In the genomic region with DNA sequence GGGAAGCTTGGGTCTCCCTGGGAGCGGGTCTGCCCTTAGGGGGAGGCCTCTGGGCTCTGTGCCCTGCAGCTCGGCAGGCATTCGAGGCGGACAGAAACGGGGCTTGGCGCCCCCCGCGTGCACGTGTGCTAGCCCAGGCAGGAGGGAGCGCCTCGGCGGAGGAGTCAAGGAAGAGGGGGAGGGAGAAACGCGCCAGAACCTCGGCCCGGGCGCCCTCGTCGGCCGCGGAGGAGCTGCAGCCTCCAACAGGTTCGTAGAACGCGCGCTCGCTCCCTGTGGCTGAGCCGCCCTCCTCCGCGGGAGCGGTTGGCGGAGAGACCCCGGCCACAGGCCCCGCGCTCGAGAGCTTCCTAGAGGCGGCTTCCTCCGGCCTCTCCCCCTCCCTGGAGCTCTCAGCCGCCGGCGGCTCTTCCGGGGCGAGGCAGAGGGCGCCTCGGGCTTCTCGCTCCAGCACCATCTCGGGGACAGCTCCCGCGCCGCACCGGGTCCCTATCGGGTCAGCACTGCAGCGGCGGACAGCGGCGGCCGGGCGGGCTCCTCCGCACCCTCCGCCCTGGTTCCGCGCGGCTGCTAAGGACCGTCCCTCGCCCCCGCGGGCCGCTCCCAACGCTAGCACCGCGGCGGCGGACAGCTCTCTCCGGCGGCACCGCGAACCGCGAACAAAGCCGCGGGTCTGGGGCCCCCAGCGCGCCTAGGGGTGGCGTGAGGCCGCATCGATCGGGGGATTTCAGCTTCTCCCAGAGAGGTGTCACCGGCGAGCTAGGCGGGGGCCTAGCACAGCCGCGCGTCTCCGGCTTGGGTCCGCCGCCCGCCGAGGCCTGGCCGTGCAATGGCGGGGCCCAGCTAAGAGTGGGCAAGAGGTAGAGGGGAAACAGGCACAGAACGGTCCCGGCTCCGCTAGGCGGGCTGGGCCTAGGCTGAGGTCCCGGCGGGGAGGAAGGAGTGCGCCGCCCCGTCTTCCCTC, we compare ENCODE assay signal across 1 cellular context.
TF ChIP-seq lines count a peak whose summit lies in the region.

No MANE protein-coding gene starts in this region.

TF ChIP-seq in HepG2, 621 proteins besides CTCF, POLR2A, EP300 and RAD21 (continued from another document and continues in another):
- TF ChIP-seq, protein P1, sequence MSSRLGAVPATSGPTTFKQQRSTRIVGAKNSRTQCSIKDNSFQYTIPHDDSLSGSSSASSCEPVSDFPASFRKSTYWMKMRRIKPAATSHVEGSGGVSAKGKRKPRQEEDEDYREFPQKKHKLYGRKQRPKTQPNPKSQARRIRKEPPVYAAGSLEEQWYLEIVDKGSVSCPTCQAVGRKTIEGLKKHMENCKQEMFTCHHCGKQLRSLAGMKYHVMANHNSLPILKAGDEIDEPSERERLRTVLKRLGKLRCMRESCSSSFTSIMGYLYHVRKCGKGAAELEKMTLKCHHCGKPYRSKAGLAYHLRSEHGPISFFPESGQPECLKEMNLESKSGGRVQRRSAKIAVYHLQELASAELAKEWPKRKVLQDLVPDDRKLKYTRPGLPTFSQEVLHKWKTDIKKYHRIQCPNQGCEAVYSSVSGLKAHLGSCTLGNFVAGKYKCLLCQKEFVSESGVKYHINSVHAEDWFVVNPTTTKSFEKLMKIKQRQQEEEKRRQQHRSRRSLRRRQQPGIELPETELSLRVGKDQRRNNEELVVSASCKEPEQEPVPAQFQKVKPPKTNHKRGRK (CRISPR knock-in tag; IDR thresholded peaks at IDR 0.05): peak; percentile 73; the same call in 1 of the 2 replicates
- peak; percentile 99 for TF ChIP-seq ZNF720 (CRISPR knock-in tag; IDR thresholded peaks at IDR 0.05)
- TF ChIP-seq GTF3A (CRISPR knock-in tag; conservative IDR thresholded peaks at IDR 0.05): peak; percentile 90; the same call in 1 of the 2 replicates
- no peak for TF ChIP-seq SRF (IDR thresholded peaks at IDR 0.05; ENCODE audit: low read depth, low read length)
- TF ChIP-seq NCOA1 (CRISPR knock-in tag; IDR thresholded peaks at IDR 0.05): peak; percentile 99
- TF ChIP-seq BRD4 (CRISPR knock-in tag; IDR thresholded peaks at IDR 0.05): peak; percentile 73
- TF ChIP-seq PRMT3 (CRISPR knock-in tag; IDR thresholded peaks at IDR 0.05; ENCODE audit: borderline replicate concordance, low read depth): peak; percentile 100
- TF ChIP-seq ATF1 (CRISPR knock-in tag; IDR thresholded peaks at IDR 0.05): no peak
- TF ChIP-seq MYC (CRISPR knock-in tag; IDR thresholded peaks at IDR 0.05; ENCODE audit: borderline replicate concordance): peak; percentile 97
- peak; percentile 96 for TF ChIP-seq MEF2D (CRISPR knock-in tag; IDR thresholded peaks at IDR 0.05)
- TF ChIP-seq SSRP1 (CRISPR knock-in tag; IDR thresholded peaks at IDR 0.05): peak; percentile 87; the same call in 1 of the 2 replicates
- TF ChIP-seq, protein P2, sequence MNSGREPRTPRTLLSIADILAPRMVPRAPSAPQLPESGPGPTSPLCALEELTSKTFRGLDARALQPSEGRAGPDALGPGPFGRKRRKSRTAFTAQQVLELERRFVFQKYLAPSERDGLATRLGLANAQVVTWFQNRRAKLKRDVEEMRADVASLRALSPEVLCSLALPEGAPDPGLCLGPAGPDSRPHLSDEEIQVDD (CRISPR knock-in tag; IDR thresholded peaks at IDR 0.05; ENCODE audit: borderline replicate concordance): peak; percentile 100
- peak; percentile 100 for TF ChIP-seq ZSCAN31 (CRISPR knock-in tag; IDR thresholded peaks at IDR 0.05; ENCODE audit: low read depth)
- TF ChIP-seq BCL6 (CRISPR knock-in tag; IDR thresholded peaks at IDR 0.05): peak; percentile 94
- TF ChIP-seq ZFP36 (IDR thresholded peaks at IDR 0.05; ENCODE audit: borderline replicate concordance, low read depth, low read length, partially characterized antibody): no peak
- TF ChIP-seq ISX (CRISPR knock-in tag; conservative IDR thresholded peaks at IDR 0.05): peak; percentile 100
- TF ChIP-seq YY1 (IDR thresholded peaks at IDR 0.05; ENCODE audit: insufficient read depth, insufficient replicate concordance, low read depth, low read length): peak; percentile 48
- TF ChIP-seq, protein P3, sequence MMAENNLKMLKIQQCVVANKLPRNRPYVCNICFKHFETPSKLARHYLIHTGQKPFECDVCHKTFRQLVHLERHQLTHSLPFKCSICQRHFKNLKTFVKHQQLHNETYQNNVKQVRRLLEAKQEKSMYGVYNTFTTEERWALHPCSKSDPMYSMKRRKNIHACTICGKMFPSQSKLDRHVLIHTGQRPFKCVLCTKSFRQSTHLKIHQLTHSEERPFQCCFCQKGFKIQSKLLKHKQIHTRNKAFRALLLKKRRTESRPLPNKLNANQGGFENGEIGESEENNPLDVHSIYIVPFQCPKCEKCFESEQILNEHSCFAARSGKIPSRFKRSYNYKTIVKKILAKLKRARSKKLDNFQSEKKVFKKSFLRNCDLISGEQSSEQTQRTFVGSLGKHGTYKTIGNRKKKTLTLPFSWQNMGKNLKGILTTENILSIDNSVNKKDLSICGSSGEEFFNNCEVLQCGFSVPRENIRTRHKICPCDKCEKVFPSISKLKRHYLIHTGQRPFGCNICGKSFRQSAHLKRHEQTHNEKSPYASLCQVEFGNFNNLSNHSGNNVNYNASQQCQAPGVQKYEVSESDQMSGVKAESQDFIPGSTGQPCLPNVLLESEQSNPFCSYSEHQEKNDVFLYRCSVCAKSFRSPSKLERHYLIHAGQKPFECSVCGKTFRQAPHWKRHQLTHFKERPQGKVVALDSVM (CRISPR knock-in tag; IDR thresholded peaks at IDR 0.05): peak; percentile 90
- peak; percentile 100 for TF ChIP-seq ZNF446 (CRISPR knock-in tag; IDR thresholded peaks at IDR 0.05)
- TF ChIP-seq JUN (CRISPR knock-in tag; IDR thresholded peaks at IDR 0.05): peak; percentile 94
- TF ChIP-seq, protein P4, sequence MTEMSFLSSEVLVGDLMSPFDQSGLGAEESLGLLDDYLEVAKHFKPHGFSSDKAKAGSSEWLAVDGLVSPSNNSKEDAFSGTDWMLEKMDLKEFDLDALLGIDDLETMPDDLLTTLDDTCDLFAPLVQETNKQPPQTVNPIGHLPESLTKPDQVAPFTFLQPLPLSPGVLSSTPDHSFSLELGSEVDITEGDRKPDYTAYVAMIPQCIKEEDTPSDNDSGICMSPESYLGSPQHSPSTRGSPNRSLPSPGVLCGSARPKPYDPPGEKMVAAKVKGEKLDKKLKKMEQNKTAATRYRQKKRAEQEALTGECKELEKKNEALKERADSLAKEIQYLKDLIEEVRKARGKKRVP (CRISPR knock-in tag; IDR thresholded peaks at IDR 0.05): peak in 1 of 2 experiments; percentile 95; a peak in 2 of 4 replicates
- peak; percentile 88 for TF ChIP-seq TAF1 (CRISPR knock-in tag; IDR thresholded peaks at IDR 0.05)
- peak; percentile 100 for TF ChIP-seq ZNF883 (CRISPR knock-in tag; IDR thresholded peaks at IDR 0.05; ENCODE audit: not compliant biosample characterization)
- peak; percentile 100 for TF ChIP-seq DNMT3B (CRISPR knock-in tag; conservative IDR thresholded peaks at IDR 0.05)
- TF ChIP-seq, protein P5, sequence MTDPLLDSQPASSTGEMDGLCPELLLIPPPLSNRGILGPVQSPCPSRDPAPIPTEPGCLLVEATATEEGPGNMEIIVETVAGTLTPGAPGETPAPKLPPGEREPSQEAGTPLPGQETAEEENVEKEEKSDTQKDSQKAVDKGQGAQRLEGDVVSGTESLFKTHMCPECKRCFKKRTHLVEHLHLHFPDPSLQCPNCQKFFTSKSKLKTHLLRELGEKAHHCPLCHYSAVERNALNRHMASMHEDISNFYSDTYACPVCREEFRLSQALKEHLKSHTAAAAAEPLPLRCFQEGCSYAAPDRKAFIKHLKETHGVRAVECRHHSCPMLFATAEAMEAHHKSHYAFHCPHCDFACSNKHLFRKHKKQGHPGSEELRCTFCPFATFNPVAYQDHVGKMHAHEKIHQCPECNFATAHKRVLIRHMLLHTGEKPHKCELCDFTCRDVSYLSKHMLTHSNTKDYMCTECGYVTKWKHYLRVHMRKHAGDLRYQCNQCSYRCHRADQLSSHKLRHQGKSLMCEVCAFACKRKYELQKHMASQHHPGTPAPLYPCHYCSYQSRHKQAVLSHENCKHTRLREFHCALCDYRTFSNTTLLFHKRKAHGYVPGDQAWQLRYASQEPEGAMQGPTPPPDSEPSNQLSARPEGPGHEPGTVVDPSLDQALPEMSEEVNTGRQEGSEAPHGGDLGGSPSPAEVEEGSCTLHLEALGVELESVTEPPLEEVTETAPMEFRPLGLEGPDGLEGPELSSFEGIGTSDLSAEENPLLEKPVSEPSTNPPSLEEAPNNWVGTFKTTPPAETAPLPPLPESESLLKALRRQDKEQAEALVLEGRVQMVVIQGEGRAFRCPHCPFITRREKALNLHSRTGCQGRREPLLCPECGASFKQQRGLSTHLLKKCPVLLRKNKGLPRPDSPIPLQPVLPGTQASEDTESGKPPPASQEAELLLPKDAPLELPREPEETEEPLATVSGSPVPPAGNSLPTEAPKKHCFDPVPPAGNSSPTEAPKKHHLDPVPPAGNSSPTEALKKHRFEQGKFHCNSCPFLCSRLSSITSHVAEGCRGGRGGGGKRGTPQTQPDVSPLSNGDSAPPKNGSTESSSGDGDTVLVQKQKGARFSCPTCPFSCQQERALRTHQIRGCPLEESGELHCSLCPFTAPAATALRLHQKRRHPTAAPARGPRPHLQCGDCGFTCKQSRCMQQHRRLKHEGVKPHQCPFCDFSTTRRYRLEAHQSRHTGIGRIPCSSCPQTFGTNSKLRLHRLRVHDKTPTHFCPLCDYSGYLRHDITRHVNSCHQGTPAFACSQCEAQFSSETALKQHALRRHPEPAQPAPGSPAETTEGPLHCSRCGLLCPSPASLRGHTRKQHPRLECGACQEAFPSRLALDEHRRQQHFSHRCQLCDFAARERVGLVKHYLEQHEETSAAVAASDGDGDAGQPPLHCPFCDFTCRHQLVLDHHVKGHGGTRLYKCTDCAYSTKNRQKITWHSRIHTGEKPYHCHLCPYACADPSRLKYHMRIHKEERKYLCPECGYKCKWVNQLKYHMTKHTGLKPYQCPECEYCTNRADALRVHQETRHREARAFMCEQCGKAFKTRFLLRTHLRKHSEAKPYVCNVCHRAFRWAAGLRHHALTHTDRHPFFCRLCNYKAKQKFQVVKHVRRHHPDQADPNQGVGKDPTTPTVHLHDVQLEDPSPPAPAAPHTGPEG (CRISPR knock-in tag; IDR thresholded peaks at IDR 0.05): peak; percentile 99
- peak; percentile 96 for TF ChIP-seq KDM1A (CRISPR knock-in tag; IDR thresholded peaks at IDR 0.05)
- peak; percentile 98 for TF ChIP-seq ZFAT (CRISPR knock-in tag; conservative IDR thresholded peaks at IDR 0.05)
- peak; percentile 100 for TF ChIP-seq ZNF709 (CRISPR knock-in tag; IDR thresholded peaks at IDR 0.05)
- TF ChIP-seq SP2 (CRISPR knock-in tag; IDR thresholded peaks at IDR 0.05): peak; percentile 81
- peak; percentile 100 for TF ChIP-seq ZSCAN9 (CRISPR knock-in tag; IDR thresholded peaks at IDR 0.05; ENCODE audit: borderline replicate concordance)
- no peak; the same call in 1 of the 2 replicates for TF ChIP-seq RNF2 (conservative IDR thresholded peaks at IDR 0.05; ENCODE audit: low read depth)
- TF ChIP-seq ZNF224 (CRISPR knock-in tag; IDR thresholded peaks at IDR 0.05): peak; percentile 100
- peak; percentile 98 for TF ChIP-seq FOXM1 (CRISPR knock-in tag; IDR thresholded peaks at IDR 0.05)
- peak; percentile 99 for TF ChIP-seq ZNF296 (CRISPR knock-in tag; conservative IDR thresholded peaks at IDR 0.05)
- TF ChIP-seq, protein P6, sequence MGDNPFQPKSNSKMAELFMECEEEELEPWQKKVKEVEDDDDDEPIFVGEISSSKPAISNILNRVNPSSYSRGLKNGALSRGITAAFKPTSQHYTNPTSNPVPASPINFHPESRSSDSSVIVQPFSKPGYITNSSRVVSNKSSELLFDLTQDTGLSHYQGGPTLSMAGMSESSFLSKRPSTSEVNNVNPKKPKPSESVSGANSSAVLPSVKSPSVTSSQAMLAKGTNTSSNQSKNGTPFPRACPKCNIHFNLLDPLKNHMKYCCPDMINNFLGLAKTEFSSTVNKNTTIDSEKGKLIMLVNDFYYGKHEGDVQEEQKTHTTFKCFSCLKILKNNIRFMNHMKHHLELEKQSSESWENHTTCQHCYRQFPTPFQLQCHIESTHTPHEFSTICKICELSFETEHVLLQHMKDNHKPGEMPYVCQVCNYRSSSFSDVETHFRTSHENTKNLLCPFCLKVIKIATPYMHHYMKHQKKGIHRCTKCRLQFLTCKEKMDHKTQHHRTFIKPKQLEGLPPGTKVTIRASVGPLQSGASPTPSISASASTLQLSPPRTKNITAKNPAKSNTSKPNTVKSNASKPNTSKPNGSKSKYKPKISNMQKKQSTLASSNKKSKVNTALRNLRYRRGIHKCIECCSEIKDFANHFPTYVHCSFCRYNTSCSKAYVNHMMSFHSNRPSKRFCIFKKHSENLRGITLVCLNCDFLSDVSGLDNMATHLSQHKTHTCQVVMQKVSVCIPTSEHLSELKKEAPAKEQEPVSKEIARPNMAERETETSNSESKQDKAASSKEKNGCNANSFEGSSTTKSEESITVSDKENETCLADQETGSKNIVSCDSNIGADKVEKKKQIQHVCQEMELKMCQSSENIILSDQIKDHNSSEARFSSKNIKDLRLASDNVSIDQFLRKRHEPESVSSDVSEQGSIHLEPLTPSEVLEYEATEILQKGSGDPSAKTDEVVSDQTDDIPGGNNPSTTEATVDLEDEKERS (CRISPR knock-in tag; IDR thresholded peaks at IDR 0.05): peak; percentile 99
- TF ChIP-seq ZNF556 (CRISPR knock-in tag; IDR thresholded peaks at IDR 0.05; ENCODE audit: borderline replicate concordance): peak; percentile 99
- TF ChIP-seq HMG20B (CRISPR knock-in tag; conservative IDR thresholded peaks at IDR 0.05): peak; percentile 97
- peak; percentile 99 for TF ChIP-seq IRF2 (CRISPR knock-in tag; IDR thresholded peaks at IDR 0.05)
- peak; percentile 99 for TF ChIP-seq ZNF780A (CRISPR knock-in tag; IDR thresholded peaks at IDR 0.05)
- TF ChIP-seq, protein P7, sequence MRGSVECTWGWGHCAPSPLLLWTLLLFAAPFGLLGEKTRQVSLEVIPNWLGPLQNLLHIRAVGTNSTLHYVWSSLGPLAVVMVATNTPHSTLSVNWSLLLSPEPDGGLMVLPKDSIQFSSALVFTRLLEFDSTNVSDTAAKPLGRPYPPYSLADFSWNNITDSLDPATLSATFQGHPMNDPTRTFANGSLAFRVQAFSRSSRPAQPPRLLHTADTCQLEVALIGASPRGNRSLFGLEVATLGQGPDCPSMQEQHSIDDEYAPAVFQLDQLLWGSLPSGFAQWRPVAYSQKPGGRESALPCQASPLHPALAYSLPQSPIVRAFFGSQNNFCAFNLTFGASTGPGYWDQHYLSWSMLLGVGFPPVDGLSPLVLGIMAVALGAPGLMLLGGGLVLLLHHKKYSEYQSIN (CRISPR knock-in tag; IDR thresholded peaks at IDR 0.05; ENCODE audit: borderline replicate concordance): peak; percentile 97
- peak; percentile 100 for TF ChIP-seq ATF7-NPFF (CRISPR knock-in tag; IDR thresholded peaks at IDR 0.05; ENCODE audit: low read depth)
- TF ChIP-seq ZNF136 (CRISPR knock-in tag; IDR thresholded peaks at IDR 0.05; ENCODE audit: low read depth): peak; percentile 99
- TF ChIP-seq SETDB1 (CRISPR knock-in tag; IDR thresholded peaks at IDR 0.05; ENCODE audit: borderline replicate concordance): peak; percentile 66; the same call in 1 of the 2 replicates
- TF ChIP-seq, protein P8, sequence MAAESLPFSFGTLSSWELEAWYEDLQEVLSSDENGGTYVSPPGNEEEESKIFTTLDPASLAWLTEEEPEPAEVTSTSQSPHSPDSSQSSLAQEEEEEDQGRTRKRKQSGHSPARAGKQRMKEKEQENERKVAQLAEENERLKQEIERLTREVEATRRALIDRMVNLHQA (CRISPR knock-in tag; IDR thresholded peaks at IDR 0.05): peak; percentile 96
- TF ChIP-seq MZF1 (CRISPR knock-in tag; IDR thresholded peaks at IDR 0.05; ENCODE audit: borderline replicate concordance): peak; percentile 97
